8 cellular contexts compared by ENCODE assay signal in the genomic region with DNA sequence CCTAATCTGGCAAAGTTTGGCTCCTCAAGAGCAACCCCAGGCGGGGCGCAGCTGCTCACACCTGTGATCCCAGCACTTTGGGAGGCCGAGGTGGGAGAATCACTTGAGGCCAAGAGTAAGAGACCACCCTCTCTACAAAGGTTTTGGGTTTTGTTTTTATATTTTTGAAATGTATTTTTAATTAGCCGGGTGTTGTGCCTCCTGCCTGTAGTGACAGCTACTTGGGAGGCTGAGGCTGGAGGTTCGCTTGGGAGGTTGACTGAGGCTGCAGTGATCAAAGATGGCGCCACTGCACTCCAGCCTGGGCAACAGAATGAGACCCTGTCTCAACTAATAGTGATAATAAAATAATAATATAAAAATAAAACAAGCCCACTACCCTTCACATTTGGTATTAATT. TPM values are rescaled to one million over a fixed set of nuclear protein-coding genes. Genes with fewer than 3 reads are reported as not detected.
A peak's percentile ranks its signal among the peaks of the same experiment; 100 is the strongest.
DNase-seq lines count a peak whose midpoint lies in the region; ATAC-seq, FAIRE-seq and TF ChIP-seq lines count a peak whose summit lies in the region.

No MANE protein-coding gene starts in this region.

- intact Hi-C loops in right lobe of liver (cut with DNase I): no loop called here
- intact Hi-C loops in tibial artery (cut with DNase I; ENCODE audit: low total_unique reads): loop anchor here (5.0 to 10.0 kb wide), 3 partner anchors 100 to 160 kb away; partner anchors contain the start of genes CARHSP1 and HAPSTR1

- no peak overlapping the region for H3K27ac Mint-ChIP-seq in astrocyte (ENCODE audit: unreplicated experiment)

- no peak for FAIRE-seq in astrocyte (lab: Jason Lieb, UNC)

- H3K27me3 ChIP-seq in astrocyte (ENCODE audit: insufficient read depth, low read length) (no peaks in the 10 kb centered on the region), right lobe of liver (no peaks in the 10 kb centered on the region), tibial artery (no peaks in the 10 kb centered on the region)

- no peak for TF ChIP-seq POLR2A in right lobe of liver (IDR thresholded peaks at IDR 0.05)

- H3K36me3 Mint-ChIP-seq in activated T-cell treated with anti-CD3 and anti-CD28 coated beads, Interleukin-2, amount 50 U/mL, for 4 hours (ENCODE audit: insufficient read depth): peaks cover 5% of the 10 kb centered on the region
- H3K36me3 Mint-ChIP-seq in astrocyte (ENCODE audit: low read depth, unreplicated experiment): no peaks in the 10 kb centered on the region

- H3K27me3 Mint-ChIP-seq in activated T-cell treated with anti-CD3 and anti-CD28 coated beads, Interleukin-2, amount 50 U/mL, for 4 hours (ENCODE audit: low read depth): no peaks in the 10 kb centered on the region
- H3K27me3 Mint-ChIP-seq in astrocyte (ENCODE audit: low read depth, unreplicated experiment): no peaks in the 10 kb centered on the region

- peaks cover 37% of the 10 kb centered on the region for H3K79me2 ChIP-seq in astrocyte (ENCODE audit: insufficient read depth, low read length)

- H3K36me3 ChIP-seq in astrocyte (ENCODE audit: insufficient read depth, low read length) (no peaks in the 10 kb centered on the region), right lobe of liver (no peaks in the 10 kb centered on the region), tibial artery (no peaks in the 10 kb centered on the region)

- peak overlapping the region; percentile 90 for H3K4me2 ChIP-seq in astrocyte (ENCODE audit: low read length)

- peaks cover 34% of the 10 kb centered on the region for H4K20me1 ChIP-seq in astrocyte (ENCODE audit: insufficient read depth, low read length)

- ATAC-seq in activated T-cell treated with anti-CD3 and anti-CD28 coated beads, Interleukin-2, amount 50 U/mL, for 4 hours: no peak
- ATAC-seq in right lobe of liver (no peak), HG03460 (IDR thresholded peaks at IDR 0.05; ENCODE audit: unreplicated experiment) (no peak), HG03196 (IDR thresholded peaks at IDR 0.05; ENCODE audit: unreplicated experiment) (no peak)

- H3K4me3 Mint-ChIP-seq in activated T-cell treated with anti-CD3 and anti-CD28 coated beads, Interleukin-2, amount 50 U/mL, for 4 hours: peak overlapping the region; percentile 71
- peak overlapping the region; percentile 81 for H3K4me3 Mint-ChIP-seq in astrocyte (ENCODE audit: unreplicated experiment)

- H3K9me3 ChIP-seq in astrocyte (ENCODE audit: insufficient read depth, low read depth, low read length): no peaks in the 10 kb centered on the region
- H3K9me3 ChIP-seq in right lobe of liver: no peaks in the 10 kb centered on the region
- no peaks in the 10 kb centered on the region for H3K9me3 ChIP-seq in tibial artery

- H3K4me1 Mint-ChIP-seq in activated T-cell treated with anti-CD3 and anti-CD28 coated beads, Interleukin-2, amount 50 U/mL, for 4 hours (ENCODE audit: low read depth): peaks cover 28% of the 10 kb centered on the region
- H3K4me1 Mint-ChIP-seq in astrocyte (ENCODE audit: low read depth, unreplicated experiment): peaks cover 24% of the 10 kb centered on the region

- WGBS in right lobe of liver (ENCODE audit: insufficient coverage, low coverage, low lambda C conversion rate, missing lambda C conversion rate): 50% methylated on average over 5 of the region's 6 CpGs

- H3K9me3 Mint-ChIP-seq in activated T-cell treated with anti-CD3 and anti-CD28 coated beads, Interleukin-2, amount 50 U/mL, for 4 hours: no peaks in the 10 kb centered on the region
- no peaks in the 10 kb centered on the region for H3K9me3 Mint-ChIP-seq in astrocyte (ENCODE audit: unreplicated experiment)

- H3K4me1 ChIP-seq in astrocyte (ENCODE audit: insufficient read depth, low read length) (peaks cover 28% of the 10 kb centered on the region), right lobe of liver (peaks cover 0 to 28% (median 15%) of the 10 kb centered on the region in 4 donors), tibial artery (peaks cover 0 to 37% (median 30%) of the 10 kb centered on the region in 4 donors)

- TF ChIP-seq CTCF in astrocyte (IDR thresholded peaks at IDR 0.05; ENCODE audit: insufficient read depth, low read depth, low read length): no peak
- no peak for TF ChIP-seq CTCF in right lobe of liver (IDR thresholded peaks at IDR 0.05)
- no peak for TF ChIP-seq CTCF in tibial artery (IDR thresholded peaks at IDR 0.05)

- H3K27ac ChIP-seq in astrocyte (ENCODE audit: low read depth, low read length): peak overlapping the region; percentile 64
- H3K27ac ChIP-seq in right lobe of liver: peak overlapping the region; percentile 56 to 76 (median 75)
- H3K27ac ChIP-seq in tibial artery: peak overlapping the region; percentile 80 to 86

- H2AFZ ChIP-seq in astrocyte (ENCODE audit: low read depth, low read length): peak overlapping the region; percentile 83

- peak overlapping the region; percentile 65 for H3K4me3 ChIP-seq in astrocyte (ENCODE audit: insufficient read depth, low read depth, low read length)
- H3K4me3 ChIP-seq in right lobe of liver: peak overlapping the region; percentile 56 to 75 (median 59)
- peak overlapping the region; percentile 75 to 81 for H3K4me3 ChIP-seq in tibial artery

- no peak for DNase-seq in activated T-cell treated with anti-CD3 and anti-CD28 coated beads, Interleukin-2, amount 50 U/mL, for 4 hours
- no peak for DNase-seq in activated T-cell treated with anti-CD3 and anti-CD28 coated beads, Interleukin-2, amount 50 U/mL, for 48 hours
- DNase-seq in astrocyte (ENCODE audit: low read depth) (no peak), right lobe of liver (no peak), tibial artery (no peak), NCI-H345 (lab: John Stamatoyannopoulos, UW) (no peak)

- peak overlapping the region; percentile 84 for H3K9ac ChIP-seq in astrocyte (ENCODE audit: low read length)

RNA-seq across cellular contexts. Expression of gene USP7, which starts 0.8 kb away (rescaled TPM):
- total RNA-seq in activated T-cell treated with anti-CD3 and anti-CD28 coated beads, Interleukin-2, amount 50 U/mL, for 4 hours: 100 to 1,000 TPM; 189 to 210 (median 196) TPM
- total RNA-seq in astrocyte (93.6 and 96.9 TPM in 2 replicates), right lobe of liver (10 to 100 TPM; 46.8 to 55.8 (median 49.1) TPM)
